In genomic region chr17:57337390-57337789, GRCh38 we compare ENCODE assay signal across 15 cellular contexts.
A peak's percentile ranks its signal among the peaks of the same experiment; 100 is the strongest.
DNase-seq lines count a peak whose midpoint lies in the region; TF ChIP-seq lines count a peak whose summit lies in the region.
"Had no signal": no experiment of that assay in that cellular context is flagged by ENCODE, and none has a peak within 500 bp of the region (broad histone marks: within the 10 kb centered on the region; RNA-seq: fewer than 3 reads in every experiment).

No MANE protein-coding gene starts in this region.

- H3K27me3 ChIP-seq in neural progenitor cell (no peaks in the 10 kb centered on the region), vagina (no peaks in the 10 kb centered on the region)
- H3K27me3 ChIP-seq: foreskin keratinocyte had no signal

- H3K4me3 ChIP-seq in neural progenitor cell (no peak overlapping the region), vagina (no peak overlapping the region)

- peaks cover 2% of the 10 kb centered on the region for H3K27me3 Mint-ChIP-seq in neural progenitor cell (ENCODE audit: insufficient read depth, low read depth)
- H3K27me3 Mint-ChIP-seq in mesothelial cell of epicardium (ENCODE audit: low read depth): no peaks in the 10 kb centered on the region

- H3K4me1 ChIP-seq in neural progenitor cell: peaks cover 62% of the 10 kb centered on the region
- H3K4me1 ChIP-seq in vagina: no peaks in the 10 kb centered on the region
- H3K4me1 ChIP-seq: foreskin keratinocyte had no signal

- peak overlapping the region; percentile 10 for H3K4me2 ChIP-seq in neural progenitor cell

- peaks cover 70% of the 10 kb centered on the region for H4K20me1 ChIP-seq in neural progenitor cell (ENCODE audit: low read depth)

- no peak for TF ChIP-seq POLR2A in vagina (IDR thresholded peaks at IDR 0.05)

- peaks cover 100% of the 10 kb centered on the region for H3K79me2 ChIP-seq in neural progenitor cell (ENCODE audit: low read depth)

- H3K9me3 ChIP-seq in neural progenitor cell (ENCODE audit: low read depth) (no peaks in the 10 kb centered on the region), vagina (no peaks in the 10 kb centered on the region)

- intact Hi-C loops in vagina (cut with DNase I): no loop called here

- no peak overlapping the region for H3K4me3 Mint-ChIP-seq in neural progenitor cell
- no peak overlapping the region for H3K4me3 Mint-ChIP-seq in mesothelial cell of epicardium

- H3K4me1 Mint-ChIP-seq in neural progenitor cell: peaks cover 51% of the 10 kb centered on the region
- peaks cover 7% of the 10 kb centered on the region for H3K4me1 Mint-ChIP-seq in mesothelial cell of epicardium

- no peak overlapping the region for H3K9ac ChIP-seq in neural progenitor cell

- TF ChIP-seq CTCF in neural progenitor cell (IDR thresholded peaks at IDR 0.05) (no peak), vagina (IDR thresholded peaks at IDR 0.05) (no peak), mesothelial cell of epicardium (IDR thresholded peaks at IDR 0.05; ENCODE audit: unreplicated experiment) (no peak)

- H3K36me3 ChIP-seq in neural progenitor cell (no peaks in the 10 kb centered on the region), vagina (no peaks in the 10 kb centered on the region)

- H2AFZ ChIP-seq in neural progenitor cell (replicated peaks): no peak overlapping the region

- peak overlapping the region; percentile 83 for H3K27ac Mint-ChIP-seq in neural progenitor cell
- no peak overlapping the region for H3K27ac Mint-ChIP-seq in mesothelial cell of epicardium

- peaks cover 57% of the 10 kb centered on the region for H3F3A ChIP-seq in neural progenitor cell (ENCODE audit: low read depth)

- H3K36me3 Mint-ChIP-seq in neural progenitor cell (peaks cover 49% of the 10 kb centered on the region), mesothelial cell of epicardium (peaks cover 21% of the 10 kb centered on the region)

- H3K27ac ChIP-seq in neural progenitor cell (peak overlapping the region; percentile 82), vagina (no peak overlapping the region)
- H3K27ac ChIP-seq: epithelial cell of prostate, foreskin keratinocyte had no signal

- peaks cover 5% of the 10 kb centered on the region for H3K9me3 Mint-ChIP-seq in neural progenitor cell
- peaks cover 4% of the 10 kb centered on the region for H3K9me3 Mint-ChIP-seq in mesothelial cell of epicardium

- DNase-seq in NCI-H748 (lab: John Stamatoyannopoulos, UW; ENCODE audit: unreplicated experiment) (peak; percentile 64), NCI-H748 treated with DMSO at 0.1 percent for 48 hours (lab: John Stamatoyannopoulos, UW) (no peak), NCI-H1105 treated with DMSO at 0.1 percent for 48 hours (lab: John Stamatoyannopoulos, UW) (peak; percentile 77), astrocyte of the hippocampus (ENCODE audit: low read depth, low spot score) (peak; percentile 21), neural progenitor cell (ENCODE audit: low spot score) (no peak), vagina (ENCODE audit: extremely low spot score in 2 of 2) (no peak), mesothelial cell of epicardium (ENCODE audit: low spot score in 2 of 2, unreplicated experiment in 2 of 2) (no peak)
- DNase-seq in stimulated activated naive CD4-positive, alpha-beta T cell (lab: John Stamatoyannopoulos, UW): no peak
- DNase-seq: activated CD4-positive, alpha-beta T cell treated with anti-CD3 and anti-CD28 coated beads for 48 hours; foreskin keratinocyte; GDM1; mammary epithelial cell; NCI-H1436; occipital lobe had no signal

Comparison
In these comparisons a context has a peak if more than half of its experiments do, and no peak if none do; other contexts are left out.
1. DNase-seq: peak in NCI-H748 (single experiment), NCI-H1105 treated with DMSO at 0.1 percent for 48 hours (single experiment) and astrocyte of the hippocampus (single experiment); none in NCI-H748 treated with DMSO at 0.1 percent for 48 hours (single experiment), neural progenitor cell (single experiment), stimulated activated naive CD4-positive, alpha-beta T cell (0 of 6), vagina (0 of 2) and mesothelial cell of epicardium (0 of 2).